8 cellular contexts compared by ENCODE assay signal in genomic region chr16:1492082-1492922, GRCh38. TPM values are rescaled to one million over a fixed set of nuclear protein-coding genes. Genes with fewer than 3 reads are reported as not detected.
DNase-seq lines count a peak whose midpoint lies in the region; ATAC-seq, FAIRE-seq and TF ChIP-seq lines count a peak whose summit lies in the region.

No MANE protein-coding gene starts in this region.

- H3F3A ChIP-seq in SK-N-SH (replicated peaks; ENCODE audit: insufficient read depth) = no peaks in the 10 kb centered on the region

- H3K9ac ChIP-seq in SK-N-SH = no peak overlapping the region
- H3K9ac ChIP-seq in adipocyte (ENCODE audit: low read length) = peak overlapping the region; percentile 83
- peak overlapping the region; percentile 86 for H3K9ac ChIP-seq in keratinocyte (ENCODE audit: control insufficient read depth, extremely low read depth, insufficient read depth, low read length)
- peak overlapping the region; percentile 62 to 77 (median 73) for H3K9ac ChIP-seq in subcutaneous abdominal adipose tissue (ENCODE audit: low read length in 5 of 5)

- no peaks in the 10 kb centered on the region for H3K9me2 ChIP-seq in SK-N-SH

- H3K27ac ChIP-seq in SK-N-SH (ENCODE audit: low read depth in 2 of 2, low read length in 1 of 2) (peak overlapping the region in 1 of 2 experiments; percentile 43; a peak in 1 of 4 replicates), keratinocyte (ENCODE audit: control insufficient read depth, insufficient read depth, low read length) (peak overlapping the region; percentile 84), subcutaneous abdominal adipose tissue (ENCODE audit: low read depth, low read length) (peak overlapping the region; percentile 78)

- no peaks in the 10 kb centered on the region for H3K27me3 ChIP-seq in SK-N-SH (ENCODE audit: insufficient read depth)
- no peaks in the 10 kb centered on the region for H3K27me3 ChIP-seq in adipocyte (replicated peaks; ENCODE audit: control insufficient read depth, insufficient read depth, low read length)
- H3K27me3 ChIP-seq in keratinocyte (ENCODE audit: control insufficient read depth, extremely low read depth, insufficient read depth, low read length) = no peaks in the 10 kb centered on the region
- peaks cover 0 to 4% (median 0%) of the 10 kb centered on the region in 5 donors for H3K27me3 ChIP-seq in subcutaneous abdominal adipose tissue (ENCODE audit: control insufficient read depth in 5 of 5, insufficient read depth in 4 of 5, low read length in 5 of 5)

- H3K36me3 ChIP-seq in SK-N-SH (replicated peaks in 1 of 2; ENCODE audit: control insufficient read depth in 1 of 2, insufficient read depth in 2 of 2, low read length in 1 of 2) (peaks cover 0 to 25% of the 10 kb centered on the region in 2 experiments), adipocyte (ENCODE audit: control insufficient read depth, insufficient read depth, low read length, severe bottlenecking) (peaks cover 20% of the 10 kb centered on the region), keratinocyte (ENCODE audit: control insufficient read depth in 2 of 2, extremely low read depth in 1 of 2, insufficient read depth in 2 of 2, low read length in 2 of 2) (peaks cover 2 to 4% of the 10 kb centered on the region in 2 experiments), subcutaneous abdominal adipose tissue (ENCODE audit: control insufficient read depth in 5 of 5, insufficient read depth in 5 of 5, low read length in 5 of 5) (peaks cover 0 to 29% (median 22%) of the 10 kb centered on the region in 5 donors)

- no peak for ATAC-seq in SK-N-SH treated with all-trans-retinoic acid at 6 μM for 48 hours
- no peak for ATAC-seq in HG03354 (IDR thresholded peaks at IDR 0.05; ENCODE audit: poor library complexity, severe bottlenecking, unreplicated experiment)

- H3K9me1 ChIP-seq in keratinocyte (ENCODE audit: control insufficient read depth, extremely low read depth, insufficient read depth, low read length) = no peaks in the 10 kb centered on the region

- 92% methylated on average over 22 of the region's 23 CpGs for WGBS in SK-N-SH (ENCODE audit: low lambda C conversion rate)

- TF ChIP-seq EP300 in SK-N-SH (IDR thresholded peaks at IDR 0.05; ENCODE audit: borderline replicate concordance in 1 of 2, low read depth in 1 of 2, low read length in 1 of 2) = no peak

- dilution Hi-C loops in keratinocyte (cut with MboI; ENCODE audit: extremely low pct_ligation_motif_present, low sequenced_read_pairs) = no loop called here

- no peak for DNase-seq in SK-N-SH
- no peak for DNase-seq in adipocyte (ENCODE audit: low read depth)
- DNase-seq in keratinocyte (ENCODE audit: low read depth, low spot score) = no peak
- no peak for DNase-seq in middle frontal gyrus (ENCODE audit: extremely low spot score, low spot score)
- no peak for DNase-seq in RKO (ENCODE audit: low spot score)

- peaks cover 0 to 17% of the 10 kb centered on the region in 2 experiments; a peak in 1 of 4 replicates for H3K4me1 ChIP-seq in SK-N-SH (ENCODE audit: control insufficient read depth in 1 of 2, insufficient read depth in 2 of 2, low read depth in 1 of 2, low read length in 1 of 2)
- H3K4me1 ChIP-seq in adipocyte (ENCODE audit: control insufficient read depth, insufficient read depth, low read length) = peaks cover 16% of the 10 kb centered on the region
- H3K4me1 ChIP-seq in keratinocyte (ENCODE audit: control insufficient read depth, extremely low read depth, insufficient read depth, low read length) = peaks cover 19% of the 10 kb centered on the region
- H3K4me1 ChIP-seq in subcutaneous abdominal adipose tissue (ENCODE audit: control insufficient read depth in 5 of 5, insufficient read depth in 5 of 5, low read length in 5 of 5) = peaks cover 8 to 26% (median 22%) of the 10 kb centered on the region in 5 donors

- FAIRE-seq in keratinocyte (lab: Jason Lieb, UNC) = no peak

- H3K9me3 ChIP-seq in SK-N-SH (no peaks in the 10 kb centered on the region), adipocyte (ENCODE audit: control insufficient read depth, low read length) (no peaks in the 10 kb centered on the region), keratinocyte (ENCODE audit: control insufficient read depth, low read depth, low read length) (no peaks in the 10 kb centered on the region), subcutaneous abdominal adipose tissue (ENCODE audit: control insufficient read depth in 5 of 5, low read length in 5 of 5) (no peaks in the 10 kb centered on the region)

- TF ChIP-seq CTCF in SK-N-SH (IDR thresholded peaks at IDR 0.05) (no peak), keratinocyte (optimal IDR thresholded peaks at IDR 0.05 in 1 of 3, IDR thresholded peaks at IDR 0.05 in 1 of 3, conservative IDR thresholded peaks at IDR 0.05 in 1 of 3; ENCODE audit: extremely low read depth in 1 of 3, insufficient read depth in 2 of 3, low read length in 3 of 3) (no peak)

- H3K4me3 ChIP-seq in SK-N-SH (ENCODE audit: low read depth in 2 of 2, low read length in 1 of 2) = peak overlapping the region in 1 of 2 experiments; percentile 78; a peak in 2 of 4 replicates
- peak overlapping the region; percentile 89 for H3K4me3 ChIP-seq in adipocyte (ENCODE audit: low read length)
- H3K4me3 ChIP-seq in keratinocyte (ENCODE audit: control insufficient read depth in 2 of 3, extremely low read depth in 1 of 3, insufficient read depth in 2 of 3, low read depth in 1 of 3, low read length in 3 of 3) = peak overlapping the region in 1 of 3 experiments; percentile 69
- peak overlapping the region; percentile 66 to 84 (median 79) for H3K4me3 ChIP-seq in subcutaneous abdominal adipose tissue (ENCODE audit: low read depth in 1 of 5, low read length in 5 of 5)

- POLR2A ChIA-PET in SK-N-SH (lab: Yijun Ruan, JAX) = no interaction called here

- CTCF ChIA-PET in SK-N-SH (lab: Yijun Ruan, JAX) = interaction anchor here (1.1 to 1.8 kb wide), 4 partner anchors 10 to 213 kb away, joined by 3 to 5 read pairs (median 4); partner anchors contain the start of gene MAPK8IP3

- H3K79me2 ChIP-seq in SK-N-SH (ENCODE audit: insufficient read depth) (peaks cover 17% of the 10 kb centered on the region; the same call in 1 of the 2 replicates), keratinocyte (ENCODE audit: control insufficient read depth, insufficient read depth, low read length) (peaks cover 30% of the 10 kb centered on the region)

- TF ChIP-seq RAD21 in SK-N-SH (IDR thresholded peaks at IDR 0.05; ENCODE audit: low read length) = no peak

- H2AFZ ChIP-seq in SK-N-SH (ENCODE audit: low read depth) (peak overlapping the region; percentile 75; the same call in 1 of the 2 replicates), keratinocyte (ENCODE audit: control insufficient read depth, low read length) (peak overlapping the region; percentile 97)

- no peaks in the 10 kb centered on the region for H4K20me1 ChIP-seq in SK-N-SH (ENCODE audit: insufficient read depth)
- no peaks in the 10 kb centered on the region for H4K20me1 ChIP-seq in keratinocyte (ENCODE audit: control insufficient read depth, extremely low read depth, insufficient read depth, low read length)

- H3K4me2 ChIP-seq in SK-N-SH = peak overlapping the region; percentile 95; the same call in 1 of the 2 replicates
- peak overlapping the region; percentile 91 for H3K4me2 ChIP-seq in keratinocyte (ENCODE audit: control insufficient read depth, extremely low read depth, insufficient read depth, low read depth, low read length)

RNA-seq across cellular contexts. Expression of gene TELO2, which starts 0.9 kb away (rescaled TPM):
- 19.1 and 24.2 TPM in 2 replicates for polyA plus RNA-seq in SK-N-SH (2012; rRNA removed)
- polyA plus RNA-seq in SK-N-SH (2012; cell fraction: cytosol; rRNA removed) = 4.1 and 7.9 TPM in 2 replicates
- 119 and 154 TPM in 2 replicates for polyA plus RNA-seq in SK-N-SH (2012; cell fraction: nucleus; rRNA removed)
- 7.9 to 11.3 TPM (median 11.3 TPM) in 3 replicates for polyA plus RNA-seq in keratinocyte
- 4.3 TPM for polyA plus RNA-seq in keratinocyte (2011; ENCODE audit: low read depth)
- 2.7 and 7.5 TPM in 2 replicates for polyA plus RNA-seq in keratinocyte (2011; cell fraction: cytosol; rRNA removed)
- polyA plus RNA-seq in keratinocyte (2011; cell fraction: nucleus; rRNA removed) = 36.3 and 41.6 TPM in 2 replicates
- 9.1 and 18.3 TPM in 2 replicates for polyA plus RNA-seq in keratinocyte (2012; ENCODE audit: low replicate concordance)
- polyA minus RNA-seq in keratinocyte = 4.9 to 14.3 TPM (median 5.1 TPM) in 3 replicates
- 15.3 TPM for polyA minus RNA-seq in keratinocyte (2011; cell fraction: cytosol; rRNA and poly(A)+ RNA removed)
- 17.3 and 18.2 TPM in 2 replicates for polyA minus RNA-seq in keratinocyte (2011; cell fraction: nucleus; rRNA and poly(A)+ RNA removed)

RNA-seq across cellular contexts. Expression of gene PTX4, which starts 3.6 kb away (rescaled TPM):
- polyA plus RNA-seq in SK-N-SH (2012; rRNA removed) = not detected in 2 replicates
- polyA plus RNA-seq in SK-N-SH (2012; cell fraction: cytosol; rRNA removed) = not detected in 2 replicates
- polyA plus RNA-seq in SK-N-SH (2012; cell fraction: nucleus; rRNA removed) = 0.06 TPM in 1 of 2 replicates, not detected in the other
- polyA plus RNA-seq in keratinocyte = not detected in 3 replicates
- polyA plus RNA-seq in keratinocyte (2011; ENCODE audit: low read depth) = not detected
- not detected in 2 replicates for polyA plus RNA-seq in keratinocyte (2011; cell fraction: cytosol; rRNA removed)
- polyA plus RNA-seq in keratinocyte (2011; cell fraction: nucleus; rRNA removed) = not detected in 2 replicates
- polyA plus RNA-seq in keratinocyte (2012; ENCODE audit: low replicate concordance) = not detected in 2 replicates
- polyA minus RNA-seq in keratinocyte = not detected in 3 replicates
- polyA minus RNA-seq in keratinocyte (2011; cell fraction: cytosol; rRNA and poly(A)+ RNA removed) = not detected
- polyA minus RNA-seq in keratinocyte (2011; cell fraction: nucleus; rRNA and poly(A)+ RNA removed) = not detected in 2 replicates

RNA-seq across cellular contexts. Expression of gene CLCN7, which starts 17.5 kb away (rescaled TPM):
- polyA plus RNA-seq in SK-N-SH (2012; rRNA removed) (22.7 and 44.3 TPM in 2 replicates), keratinocyte (13.3 to 26.3 TPM (median 23.3 TPM) in 3 replicates)
- 17.7 and 21.3 TPM in 2 replicates for polyA plus RNA-seq in SK-N-SH (2012; cell fraction: cytosol; rRNA removed)
- 152 and 419 TPM in 2 replicates for polyA plus RNA-seq in SK-N-SH (2012; cell fraction: nucleus; rRNA removed)
- 18.1 TPM for polyA plus RNA-seq in keratinocyte (2011; ENCODE audit: low read depth)
- 8.3 and 16.4 TPM in 2 replicates for polyA plus RNA-seq in keratinocyte (2011; cell fraction: cytosol; rRNA removed)
- polyA plus RNA-seq in keratinocyte (2011; cell fraction: nucleus; rRNA removed) = 97.3 and 129 TPM in 2 replicates
- polyA plus RNA-seq in keratinocyte (2012; ENCODE audit: low replicate concordance) = 41.2 and 53.1 TPM in 2 replicates
- 35.4 to 43.0 TPM (median 38.5 TPM) in 3 replicates for polyA minus RNA-seq in keratinocyte
- polyA minus RNA-seq in keratinocyte (2011; cell fraction: cytosol; rRNA and poly(A)+ RNA removed) = 25.1 TPM
- 114 and 126 TPM in 2 replicates for polyA minus RNA-seq in keratinocyte (2011; cell fraction: nucleus; rRNA and poly(A)+ RNA removed)

RNA-seq across cellular contexts. Expression of gene TMEM204, which starts 41.2 kb away (rescaled TPM):
- polyA plus RNA-seq in SK-N-SH (2012; rRNA removed) = 2.1 and 2.3 TPM in 2 replicates
- 0.85 and 1.4 TPM in 2 replicates for polyA plus RNA-seq in SK-N-SH (2012; cell fraction: cytosol; rRNA removed)
- polyA plus RNA-seq in SK-N-SH (2012; cell fraction: nucleus; rRNA removed) = 1.4 and 1.5 TPM in 2 replicates
- 0.86 to 1.3 TPM (median 1.0 TPM) in 3 replicates for polyA plus RNA-seq in keratinocyte
- not detected for polyA plus RNA-seq in keratinocyte (2011; ENCODE audit: low read depth)
- polyA plus RNA-seq in keratinocyte (2011; cell fraction: cytosol; rRNA removed) = 0.69 and 1.2 TPM in 2 replicates
- 0.60 and 0.80 TPM in 2 replicates for polyA plus RNA-seq in keratinocyte (2011; cell fraction: nucleus; rRNA removed)
- 0.08 and 1.6 TPM in 2 replicates for polyA plus RNA-seq in keratinocyte (2012; ENCODE audit: low replicate concordance)
- 1.1 to 1.7 TPM in 2 of 3 replicates, not detected in the other for polyA minus RNA-seq in keratinocyte
- 0.96 TPM for polyA minus RNA-seq in keratinocyte (2011; cell fraction: cytosol; rRNA and poly(A)+ RNA removed)
- polyA minus RNA-seq in keratinocyte (2011; cell fraction: nucleus; rRNA and poly(A)+ RNA removed) = 0.39 and 0.53 TPM in 2 replicates

RNA-seq across cellular contexts. Expression of gene CCDC154, which starts 47.9 kb away (rescaled TPM):
- 0.35 and 0.41 TPM in 2 replicates for polyA plus RNA-seq in SK-N-SH (2012; rRNA removed)
- polyA plus RNA-seq in SK-N-SH (2012; cell fraction: cytosol; rRNA removed) = 0.03 and 0.10 TPM in 2 replicates
- 3.6 and 6.9 TPM in 2 replicates for polyA plus RNA-seq in SK-N-SH (2012; cell fraction: nucleus; rRNA removed)
- 0.46 to 0.91 TPM in 2 of 3 replicates, not detected in the other for polyA plus RNA-seq in keratinocyte
- 1.1 TPM for polyA plus RNA-seq in keratinocyte (2011; ENCODE audit: low read depth)
- not detected in 2 replicates for polyA plus RNA-seq in keratinocyte (2011; cell fraction: cytosol; rRNA removed)
- polyA plus RNA-seq in keratinocyte (2011; cell fraction: nucleus; rRNA removed) = 1.2 and 1.7 TPM in 2 replicates
- 0.17 and 2.5 TPM in 2 replicates for polyA plus RNA-seq in keratinocyte (2012; ENCODE audit: low replicate concordance)
- polyA minus RNA-seq in keratinocyte = not detected in 3 replicates
- polyA minus RNA-seq in keratinocyte (2011; cell fraction: cytosol; rRNA and poly(A)+ RNA removed) = not detected
- polyA minus RNA-seq in keratinocyte (2011; cell fraction: nucleus; rRNA and poly(A)+ RNA removed) = 0.21 and 1.0 TPM in 2 replicates
